11 cellular contexts compared by ENCODE assay signal in the genomic region with DNA sequence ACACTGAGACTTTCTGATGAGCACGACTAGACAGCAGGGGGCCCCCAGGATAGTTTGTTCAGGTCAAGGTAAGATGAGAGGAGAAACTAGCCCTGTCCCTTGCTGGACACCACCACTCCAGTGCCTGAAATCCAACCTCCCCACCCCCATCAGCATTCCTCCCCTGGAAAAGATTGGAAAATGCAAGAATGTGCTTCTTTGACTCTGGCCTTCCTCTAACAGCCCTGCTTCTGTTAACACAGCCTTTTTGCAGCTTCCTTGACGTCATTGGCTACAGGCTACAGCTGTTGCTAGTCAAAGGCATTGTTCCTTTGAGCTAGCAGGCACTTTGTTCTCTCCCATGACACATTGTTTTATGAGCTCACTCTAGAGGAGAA. TPM values are rescaled to one million over a fixed set of nuclear protein-coding genes. Genes with fewer than 3 reads are reported as not detected.
DNase-seq lines count a peak whose midpoint lies in the region; ATAC-seq and TF ChIP-seq lines count a peak whose summit lies in the region.
"Had no signal": no experiment of that assay in that cellular context is flagged by ENCODE, and none has a peak within 500 bp of the region (broad histone marks: within the 10 kb centered on the region; RNA-seq: fewer than 3 reads in every experiment).

No MANE protein-coding gene starts in this region.

- H3K9me3 Mint-ChIP-seq in HFFc6 (no peaks in the 10 kb centered on the region), brain (peaks cover 3 to 22% (median 7%) of the 10 kb centered on the region in 5 experiments)
- H3K9me3 Mint-ChIP-seq: immature natural killer cell; stimulated activated naive CD8-positive, alpha-beta T cell treated with anti-CD3 and anti-CD28 coated beads, Interleukin-15, Interleukin-2, amounts not matched to agents 100 ng/mL and 50 ng/mL, for 24 hours had no signal

- H3K36me3 ChIP-seq in hepatocyte (replicated peaks; ENCODE audit: insufficient read depth, low read depth), result no peaks in the 10 kb centered on the region

- no peaks in the 10 kb centered on the region for H4K20me1 ChIP-seq in hepatocyte (ENCODE audit: insufficient read depth, poor library complexity, severe bottlenecking)

- no peaks in the 10 kb centered on the region for H3K9me3 ChIP-seq in hepatocyte (ENCODE audit: low read depth)

- no peak overlapping the region for H3K27ac Mint-ChIP-seq in HFFc6
- H3K27ac Mint-ChIP-seq in brain, result peak overlapping the region in 3 of 5 experiments; percentile 53 to 73 (median 61)
- H3K27ac Mint-ChIP-seq: immature natural killer cell; stimulated activated naive CD8-positive, alpha-beta T cell treated with anti-CD3 and anti-CD28 coated beads, Interleukin-15, Interleukin-2, amounts not matched to agents 100 ng/mL and 50 ng/mL, for 24 hours had no signal

- no peak overlapping the region for H3K27ac ChIP-seq in hepatocyte

- H3K27me3 ChIP-seq in hepatocyte, result no peaks in the 10 kb centered on the region

- H2AFZ ChIP-seq in hepatocyte, result no peak overlapping the region

- H3K36me3 Mint-ChIP-seq in HFFc6 (ENCODE audit: low read depth) (no peaks in the 10 kb centered on the region), brain (no peaks in the 10 kb centered on the region)
- H3K36me3 Mint-ChIP-seq: immature natural killer cell had no signal

- no peaks in the 10 kb centered on the region for H3K9me2 ChIP-seq in hepatocyte (replicated peaks; ENCODE audit: insufficient read depth)

- no peak overlapping the region for H3K4me3 Mint-ChIP-seq in HFFc6
- peak overlapping the region in 2 of 5 experiments; percentile 15 to 18 for H3K4me3 Mint-ChIP-seq in brain
- H3K4me3 Mint-ChIP-seq: immature natural killer cell; stimulated activated naive CD8-positive, alpha-beta T cell treated with anti-CD3 and anti-CD28 coated beads, Interleukin-15, Interleukin-2, amounts not matched to agents 100 ng/mL and 50 ng/mL, for 24 hours had no signal

- TF ChIP-seq CTCF in HFFc6 (IDR thresholded peaks at IDR 0.05) (no peak), brain (conservative IDR thresholded peaks at IDR 0.05) (no peak), hepatocyte (IDR thresholded peaks at IDR 0.05; ENCODE audit: poor library complexity) (no peak)

- no peak overlapping the region for H3K4me3 ChIP-seq in hepatocyte

- H3K27me3 Mint-ChIP-seq in HFFc6 (ENCODE audit: insufficient read depth), result peaks cover 7% of the 10 kb centered on the region
- H3K27me3 Mint-ChIP-seq in brain, result no peaks in the 10 kb centered on the region

- DNase-seq in HFFc6 (peak; percentile 22), hepatocyte (ENCODE audit: low spot score) (peak; percentile 40), pulmonary artery endothelial cell (ENCODE audit: low read depth, low spot score) (peak; percentile 67), kidney tubule cell (ENCODE audit: low spot score) (no peak), T-helper 9 cell (no peak)
- DNase-seq: immature natural killer cell, KBM-7, NCI-H2029 had no signal

- H3K4me1 Mint-ChIP-seq in HFFc6 (ENCODE audit: low read depth) (peaks cover 28% of the 10 kb centered on the region), brain (peaks cover 25% of the 10 kb centered on the region)
- H3K4me1 Mint-ChIP-seq: immature natural killer cell had no signal

- no peaks in the 10 kb centered on the region for H3K79me2 ChIP-seq in hepatocyte

- WGBS in hepatocyte (ENCODE audit: low lambda C conversion rate, missing lambda C conversion rate), result 32% methylated on average over 2 of the region's 2 CpGs

- H3K4me1 ChIP-seq in hepatocyte (ENCODE audit: insufficient read depth), result no peaks in the 10 kb centered on the region

- H3K4me2 ChIP-seq in hepatocyte, result no peak overlapping the region

- no peak for ATAC-seq in HG03045 (IDR thresholded peaks at IDR 0.05; ENCODE audit: unreplicated experiment)

RNA-seq across cellular contexts. Expression of a gene that starts 20.1 kb away (rescaled TPM):
- 100 to 1,000 TPM; 260 to 409 (median 335) TPM for total RNA-seq in HFFc6 (2021; fragmentation: NEBNext Ultra II Directional; extraction: Animal tissue kit (Norgen Biotek cat#: 25700))
- polyA plus RNA-seq in brain (ENCODE audit: insufficient read depth, low read depth, low replicate concordance) (9.8 TPM), hepatocyte (29.5 and 35.6 TPM in 2 replicates)
- total RNA-seq in hepatocyte (60.9 and 68.9 TPM in 2 replicates), pulmonary artery endothelial cell (41.9 and 109 TPM in 2 replicates)

Comparison
In these comparisons a context has a peak if more than half of its experiments do, and no peak if none do; other contexts are left out.
1. DNase-seq: peak in HFFc6 (single experiment), hepatocyte (single experiment) and pulmonary artery endothelial cell (single experiment); none in kidney tubule cell (single experiment) and T-helper 9 cell (single experiment).